Comparison of ENCODE assay signal across 22 cellular contexts in the genomic region with DNA sequence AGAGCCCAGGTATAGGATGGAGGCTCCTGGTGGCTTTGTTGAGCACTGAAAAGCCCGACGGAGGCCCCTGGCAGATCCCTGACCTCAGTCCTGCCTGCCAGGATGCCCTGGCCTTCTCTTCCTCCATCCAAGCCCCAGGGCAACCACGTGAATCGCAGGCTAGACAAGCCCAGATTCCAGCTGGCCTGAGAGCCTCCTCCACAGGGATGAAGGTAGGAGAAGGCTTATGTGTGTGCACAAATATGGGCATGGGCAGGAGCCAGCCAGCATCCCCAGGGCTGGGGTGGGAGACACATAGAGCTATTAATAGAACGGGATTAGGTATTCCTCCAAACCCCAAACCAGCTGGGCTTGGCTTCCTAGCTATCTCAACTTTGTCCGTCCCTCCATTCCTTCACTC. TPM values are rescaled to one million over a fixed set of nuclear protein-coding genes. Genes with fewer than 3 reads are reported as not detected.
A peak's percentile ranks its signal among the peaks of the same experiment; 100 is the strongest.
DNase-seq lines count a peak whose midpoint lies in the region; ATAC-seq, FAIRE-seq and TF ChIP-seq lines count a peak whose summit lies in the region.
"Had no signal": no experiment of that assay in that cellular context is flagged by ENCODE, and none has a peak within 500 bp of the region (broad histone marks: within the 10 kb centered on the region; RNA-seq: fewer than 3 reads in every experiment).

No MANE protein-coding gene starts in this region.

- H3K79me2 ChIP-seq in astrocyte (ENCODE audit: insufficient read depth, low read length), result peaks cover 9% of the 10 kb centered on the region

- TF ChIP-seq POLR2A in heart left ventricle (IDR thresholded peaks at IDR 0.05), result no peak

- 32 to 57% (median 49%) methylated on average over 6 of the region's 6 CpGs for WGBS in heart left ventricle, 4 donors
- 49% methylated on average over 6 of the region's 6 CpGs for WGBS in right cardiac atrium
- WGBS in thymus, result 78% methylated on average over 6 of the region's 6 CpGs

- no peak for FAIRE-seq in astrocyte (lab: Jason Lieb, UNC)
- FAIRE-seq: A204.1 had no signal

- no peaks in the 10 kb centered on the region for H4K20me1 ChIP-seq in astrocyte (ENCODE audit: insufficient read depth, low read length)

- DNase-seq in heart left ventricle (peak in 2 of 5 donors; percentile 40 to 45), Right ventricle myocardium inferior (ENCODE audit: missing footprints) (no peak), astrocyte (ENCODE audit: low read depth) (peak; percentile 81), right cardiac atrium (peak in 2 of 3 donors; percentile 18 to 51), chondrocyte (ENCODE audit: low spot score) (no peak), kidney glomerular epithelial cell (lab: John Stamatoyannopoulos, UW) (no peak)
- DNase-seq: activated gamma-delta T cell, adrenal gland, DMS153, KBM-7, NCI-H2081 treated with DMSO at 0.1 percent for 48 hours, NCI-H526, SIG-M5, substantia nigra had no signal

- peaks cover 44% of the 10 kb centered on the region for H3K4me1 Mint-ChIP-seq in astrocyte (ENCODE audit: low read depth, unreplicated experiment)
- H3K4me1 Mint-ChIP-seq in chondrocyte (ENCODE audit: low read depth), result peaks cover 55% of the 10 kb centered on the region
- H3K4me1 Mint-ChIP-seq: central memory CD8-positive, alpha-beta T cell had no signal

- H3K27ac ChIP-seq in heart left ventricle (peak overlapping the region in 8 of 12 donors; percentile 54 to 98 (median 68)), astrocyte (ENCODE audit: low read depth, low read length) (peak overlapping the region; percentile 36), right cardiac atrium (ENCODE audit: low read length) (no peak overlapping the region), thymus (ENCODE audit: low read depth) (peak overlapping the region; percentile 89)

- no peaks in the 10 kb centered on the region for H3K27me3 Mint-ChIP-seq in astrocyte (ENCODE audit: low read depth, unreplicated experiment)
- H3K27me3 Mint-ChIP-seq in chondrocyte (ENCODE audit: low read depth), result no peaks in the 10 kb centered on the region

- intact Hi-C loops in heart left ventricle (cut with DNase I), result no loop called here
- intact Hi-C loops in Right ventricle myocardium inferior (cut with DNase I), result no loop called here
- intact Hi-C loops in right cardiac atrium (cut with DNase I), result no loop called here

- H3K9me3 ChIP-seq in heart left ventricle, result no peaks in the 10 kb centered on the region
- H3K9me3 ChIP-seq in astrocyte (ENCODE audit: insufficient read depth, low read depth, low read length), result no peaks in the 10 kb centered on the region
- no peaks in the 10 kb centered on the region for H3K9me3 ChIP-seq in right cardiac atrium (ENCODE audit: control insufficient read depth, low read length)
- no peaks in the 10 kb centered on the region for H3K9me3 ChIP-seq in thymus (ENCODE audit: control insufficient read depth)
- H3K9me3 ChIP-seq: adrenal gland had no signal

- no peak overlapping the region for H2AFZ ChIP-seq in astrocyte (ENCODE audit: low read depth, low read length)

- H3K27me3 ChIP-seq in heart left ventricle (no peaks in the 10 kb centered on the region), astrocyte (ENCODE audit: insufficient read depth, low read length) (no peaks in the 10 kb centered on the region), right cardiac atrium (ENCODE audit: control insufficient read depth, insufficient read depth) (no peaks in the 10 kb centered on the region), thymus (ENCODE audit: control insufficient read depth, insufficient read depth) (no peaks in the 10 kb centered on the region)
- H3K27me3 ChIP-seq: adrenal gland had no signal

- H3K9me3 Mint-ChIP-seq in astrocyte (ENCODE audit: unreplicated experiment) (no peaks in the 10 kb centered on the region), chondrocyte (ENCODE audit: low read depth) (no peaks in the 10 kb centered on the region)
- H3K9me3 Mint-ChIP-seq: central memory CD8-positive, alpha-beta T cell; mesothelial cell of epicardium; neural crest cell had no signal

- H3K36me3 ChIP-seq in heart left ventricle (peaks cover 0 to 6% (median 0%) of the 10 kb centered on the region in 9 donors), astrocyte (ENCODE audit: insufficient read depth, low read length) (no peaks in the 10 kb centered on the region), thymus (ENCODE audit: control insufficient read depth, insufficient read depth) (no peaks in the 10 kb centered on the region)
- H3K36me3 ChIP-seq: adrenal gland had no signal

- H3K4me1 ChIP-seq in heart left ventricle (peaks cover 0 to 63% (median 29%) of the 10 kb centered on the region in 12 donors), astrocyte (ENCODE audit: insufficient read depth, low read length) (peaks cover 61% of the 10 kb centered on the region), right cardiac atrium (ENCODE audit: control insufficient read depth, insufficient read depth, low read length) (peaks cover 15% of the 10 kb centered on the region), thymus (ENCODE audit: control insufficient read depth, insufficient read depth, low read length) (peaks cover 23% of the 10 kb centered on the region)

- TF ChIP-seq CTCF in heart left ventricle (IDR thresholded peaks at IDR 0.05) (no peak), astrocyte (IDR thresholded peaks at IDR 0.05; ENCODE audit: insufficient read depth, low read depth, low read length) (no peak), chondrocyte (IDR thresholded peaks at IDR 0.05) (no peak)

- peak in 1 of 4 donors; percentile 6 for ATAC-seq in heart left ventricle
- ATAC-seq in Right ventricle myocardium inferior, result no peak
- ATAC-seq in right cardiac atrium, result no peak
- ATAC-seq in HG03469 (IDR thresholded peaks at IDR 0.05; ENCODE audit: unreplicated experiment), result no peak

- no peak overlapping the region for H3K4me3 ChIP-seq in heart left ventricle
- H3K4me3 ChIP-seq in astrocyte (ENCODE audit: insufficient read depth, low read depth, low read length), result no peak overlapping the region
- no peak overlapping the region for H3K4me3 ChIP-seq in right cardiac atrium (ENCODE audit: low read length)
- H3K4me3 ChIP-seq in thymus (ENCODE audit: low read length), result no peak overlapping the region
- H3K4me3 ChIP-seq: adrenal gland had no signal

- no peaks in the 10 kb centered on the region for H3K36me3 Mint-ChIP-seq in astrocyte (ENCODE audit: low read depth, unreplicated experiment)
- no peaks in the 10 kb centered on the region for H3K36me3 Mint-ChIP-seq in chondrocyte (ENCODE audit: low read depth)
- H3K36me3 Mint-ChIP-seq: mesothelial cell of epicardium had no signal

- peak overlapping the region; percentile 44 for H3K9ac ChIP-seq in astrocyte (ENCODE audit: low read length)

- H3K4me2 ChIP-seq in astrocyte (ENCODE audit: low read length), result peak overlapping the region; percentile 58

- H3K27ac Mint-ChIP-seq in astrocyte (ENCODE audit: unreplicated experiment) (peak overlapping the region; percentile 81), chondrocyte (ENCODE audit: unreplicated experiment) (no peak overlapping the region)
- H3K27ac Mint-ChIP-seq: mesothelial cell of epicardium had no signal

- no peak overlapping the region for H3K4me3 Mint-ChIP-seq in astrocyte (ENCODE audit: unreplicated experiment)
- no peak overlapping the region for H3K4me3 Mint-ChIP-seq in chondrocyte (ENCODE audit: unreplicated experiment)
- H3K4me3 Mint-ChIP-seq: central memory CD8-positive, alpha-beta T cell; mesothelial cell of epicardium had no signal

RNA-seq across cellular contexts. Expression of gene EXTL1, which starts 4.0 kb away (rescaled TPM):
- total RNA-seq in heart left ventricle (10 to 100 TPM in 2 of 9 donors, 1 to 10 TPM in 7; 1.8 to 17.5 (median 4.1) TPM), Right ventricle myocardium inferior (11.2 TPM), astrocyte (26.4 and 39.9 TPM in 2 replicates), right cardiac atrium (1 to 10 TPM in 3 of 4 donors, under 1 TPM in 1; 0.78 to 4.3 (median 2.7) TPM), chondrocyte (4.3 to 7.9 TPM (median 6.4 TPM) in 3 replicates)
- polyA plus RNA-seq in heart left ventricle (1 to 10 TPM; 1.2 to 5.7 TPM), right cardiac atrium (2.2 TPM), thymus (0.14 TPM)
- total RNA-seq: T-helper 1 cell treated with Interleukin-12 subunit alpha and Interleukin-12 subunit beta and Interleukin-4 antibody, amounts not matched to agents 30 ng/mL and 1 ng/mL, for 36 hours had no signal

RNA-seq across cellular contexts. Expression of gene PAFAH2, which starts 19.7 kb away (rescaled TPM):
- total RNA-seq in heart left ventricle (10 to 100 TPM in 4 of 9 donors, 1 to 10 TPM in 5; 5.8 to 18.6 (median 9.7) TPM), Right ventricle myocardium inferior (9.7 TPM), astrocyte (13.6 and 14.1 TPM in 2 replicates), right cardiac atrium (1 to 10 TPM; 3.9 to 5.6 (median 4.2) TPM), chondrocyte (10.0 to 12.5 TPM (median 10.7 TPM) in 3 replicates)
- polyA plus RNA-seq in heart left ventricle (1 to 10 TPM; 5.9 to 7.6 TPM), right cardiac atrium (2.0 TPM), thymus (28.2 TPM)

RNA-seq across cellular contexts. Expression of gene SLC30A2, which starts 28.3 kb away (rescaled TPM):
- total RNA-seq in heart left ventricle, result 10 to 100 TPM in 4 of 9 donors, 1 to 10 TPM in 5; 2.9 to 18.0 (median 6.5) TPM
- 1 to 10 TPM; 3.4 to 3.7 TPM for polyA plus RNA-seq in heart left ventricle
- total RNA-seq in Right ventricle myocardium inferior, result 4.0 TPM
- not detected in 2 replicates for total RNA-seq in astrocyte
- total RNA-seq in right cardiac atrium, result under 1 TPM; 0.24 to 0.48 (median 0.41) TPM
- 0.36 TPM for polyA plus RNA-seq in right cardiac atrium
- 0.41 TPM for polyA plus RNA-seq in thymus
- total RNA-seq in chondrocyte, result 0.12 TPM in 1 of 3 replicates, not detected in the others
- total RNA-seq: neural crest cell; T-helper 1 cell treated with Interleukin-12 subunit alpha and Interleukin-12 subunit beta and Interleukin-4 antibody, amounts not matched to agents 30 ng/mL and 1 ng/mL, for 36 hours had no signal

RNA-seq across cellular contexts. Expression of gene TRIM63, which starts 49.8 kb away (rescaled TPM):
- total RNA-seq in heart left ventricle (100 to 1,000 TPM; 136 to 598 (median 196) TPM), Right ventricle myocardium inferior (212 TPM), astrocyte (not detected in 2 replicates), right cardiac atrium (100 to 1,000 TPM; 121 to 194 (median 155) TPM), chondrocyte (0.26 to 0.70 TPM in 2 of 3 replicates, not detected in the other)
- polyA plus RNA-seq in heart left ventricle (100 to 1,000 TPM; 277 to 444 TPM), right cardiac atrium (184 TPM), thymus (1.0 TPM)
- total RNA-seq: kidney epithelial cell; neural crest cell; T-helper 1 cell treated with Interleukin-12 subunit alpha and Interleukin-12 subunit beta and Interleukin-4 antibody, amounts not matched to agents 30 ng/mL and 1 ng/mL, for 36 hours had no signal

Comparison
In these comparisons a context has a peak if more than half of its experiments do, and no peak if none do; other contexts are left out.
1. DNase-seq: peak in astrocyte (single experiment) and right cardiac atrium (2 of 3); none in Right ventricle myocardium inferior (single experiment), chondrocyte (single experiment) and kidney glomerular epithelial cell (single experiment).